Comparison of ENCODE assay signal across 1 cellular context in genomic region chrX:68842781-68843581, GRCh38.
TF ChIP-seq lines count a peak whose summit lies in the region.

No MANE protein-coding gene starts in this region.

TF ChIP-seq in WTC11, 78 proteins besides CTCF, POLR2A, EP300 and RAD21 (continued from another document):
- TF ChIP-seq ZNF281 (CRISPR knock-in tag; IDR thresholded peaks at IDR 0.05) (no peak), GTF2I (CRISPR knock-in tag; conservative IDR thresholded peaks at IDR 0.05) (no peak), ETV6 (CRISPR knock-in tag; IDR thresholded peaks at IDR 0.05) (no peak), MAX (CRISPR knock-in tag; IDR thresholded peaks at IDR 0.05) (no peak)
